22 cellular contexts compared by ENCODE assay signal in the genomic region with DNA sequence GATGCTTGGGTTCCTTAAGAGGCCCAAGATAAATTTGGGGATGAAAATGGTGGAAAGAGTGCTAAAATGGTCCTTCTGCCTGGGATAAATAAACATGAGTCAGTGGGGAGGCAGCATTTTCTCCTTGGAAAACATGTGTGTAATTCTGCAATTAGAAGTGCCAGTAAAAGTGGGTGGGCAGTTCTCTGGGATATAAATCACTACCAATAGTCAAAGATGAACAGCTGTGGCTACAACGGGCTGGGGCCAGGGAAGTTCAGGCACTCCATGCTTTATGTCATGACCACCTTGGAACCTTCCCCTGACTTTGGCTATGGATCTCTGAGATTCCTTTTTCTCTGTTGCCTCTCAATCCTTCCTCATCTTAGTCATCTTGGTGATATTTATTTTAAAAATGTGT.
"Had no signal": no experiment of that assay in that cellular context is flagged by ENCODE, and none has a peak within 500 bp of the region (broad histone marks: within the 10 kb centered on the region; RNA-seq: fewer than 3 reads in every experiment).

No MANE protein-coding gene starts in this region.

- H2AFZ ChIP-seq: hepatocyte had no signal

- H3K27ac ChIP-seq: coronary artery, dorsolateral prefrontal cortex, esophagus muscularis mucosa, foreskin keratinocyte, gastroesophageal sphincter, heart left ventricle, hepatocyte, left lung, lower lobe of right lung had no signal

- H3K36me3 Mint-ChIP-seq: immature natural killer cell; mesothelial cell of epicardium; naive thymus-derived CD4-positive, alpha-beta T cell had no signal

- H3K27me3 ChIP-seq: dorsolateral prefrontal cortex, foreskin keratinocyte, left lung had no signal

- H3K27ac Mint-ChIP-seq: immature natural killer cell, mesothelial cell of epicardium had no signal

- H3K4me3 ChIP-seq: coronary artery, dorsolateral prefrontal cortex, esophagus muscularis mucosa, gastroesophageal sphincter, heart left ventricle, hepatocyte, left lung, lower lobe of right lung, mucosa of descending colon had no signal

- H3K9me3 Mint-ChIP-seq: immature natural killer cell, mesothelial cell of epicardium had no signal

- H3K4me1 Mint-ChIP-seq: naive thymus-derived CD4-positive, alpha-beta T cell had no signal

- DNase-seq: dorsolateral prefrontal cortex; effector CD4-positive, alpha-beta T cell; effector memory CD4-positive, alpha-beta T cell; foreskin keratinocyte; heart left ventricle; hypothalamus; islet precursor cell; kidney; kidney glomerular epithelial cell; left colon; left lung; left ventricle myocardium superior; lower lobe of right lung; mesenchymal stem cell; mucosa of descending colon; naive thymus-derived CD4-positive, alpha-beta T cell had no signal

- H3K36me3 ChIP-seq: esophagus muscularis mucosa, gastroesophageal sphincter, heart left ventricle, left lung, lower lobe of right lung had no signal

- H3K79me2 ChIP-seq: hepatocyte had no signal

- H3K9me3 ChIP-seq: esophagus muscularis mucosa, gastroesophageal sphincter, heart left ventricle, left lung, lower lobe of right lung, mucosa of descending colon had no signal

- H3K4me3 Mint-ChIP-seq: immature natural killer cell; mesothelial cell of epicardium; naive thymus-derived CD4-positive, alpha-beta T cell had no signal

- H3K4me1 ChIP-seq: foreskin keratinocyte had no signal

- H3K4me2 ChIP-seq: hepatocyte had no signal
